ENCODE assay signal across 26 cellular contexts in the genomic region with DNA sequence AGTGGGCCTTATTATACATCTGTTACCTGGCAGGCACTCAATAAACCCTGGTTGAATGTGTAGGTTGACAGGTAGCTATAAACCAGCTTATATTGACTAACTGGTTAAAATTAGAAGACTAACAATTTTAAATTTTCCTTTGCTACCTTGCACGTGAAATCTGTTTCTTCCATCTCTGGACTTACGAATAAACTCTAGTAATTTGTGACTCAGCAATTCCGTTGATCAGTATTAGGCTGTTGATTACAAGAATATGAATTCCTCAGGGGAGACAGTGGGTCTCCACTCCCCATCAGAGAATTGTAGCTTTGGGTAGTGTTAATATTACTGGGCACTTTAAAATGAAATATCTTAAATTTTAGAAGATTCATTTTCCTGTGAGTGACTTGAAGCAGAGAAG.
"Had no signal": no experiment of that assay in that cellular context is flagged by ENCODE, and none has a peak within 500 bp of the region (broad histone marks: within the 10 kb centered on the region; RNA-seq: fewer than 3 reads in every experiment).

No MANE protein-coding gene starts in this region.

- ATAC-seq: stimulated activated effector memory CD8-positive, alpha-beta T cell treated with anti-CD3 and anti-CD28 coated beads, Interleukin-12 subunit alpha, Interleukin-12 subunit beta, amount 100 ng/mL, for 72 hours; stimulated activated memory B cell treated with anti-CD40 and anti-IgM and Interleukin-4, amounts not matched to agents 10 μg/mL and 1 μg/mL and 100 μg/mL, for 72 hours; stimulated activated naive B cell treated with anti-CD40 and anti-IgM and Interleukin-4, amounts not matched to agents 10 μg/mL and 1 μg/mL and 100 μg/mL, for 72 hours; stimulated activated naive CD8-positive, alpha-beta T cell treated with anti-CD3 and anti-CD28 coated beads, Interleukin-15, amount 100 ng/mL, for 72 hours; stimulated activated naive CD8-positive, alpha-beta T cell treated with anti-CD3 and anti-CD28 coated beads, Interleukin-15, Interleukin-2, amounts not matched to agents 100 U/mL and 50 U/mL, for 24 hours; upper lobe of right lung had no signal

- H3K4me3 ChIP-seq: stomach, suprapubic skin, testis, thoracic aorta, thyroid gland, tibial artery, tibial nerve, transverse colon, upper lobe of left lung, upper lobe of right lung, uterus, vagina had no signal

- H3K27ac ChIP-seq: stomach, suprapubic skin, testis, thoracic aorta, thyroid gland, tibial artery, tibial nerve, transverse colon, upper lobe of left lung, upper lobe of right lung, uterus, vagina had no signal

- H3K9me3 ChIP-seq: stomach, suprapubic skin, testis, thoracic aorta, thyroid gland, tibial artery, tibial nerve, transverse colon, upper lobe of left lung, upper lobe of right lung, uterus, vagina had no signal

- FAIRE-seq: urothelium cell line had no signal

- H3K36me3 ChIP-seq: stomach, suprapubic skin, thoracic aorta, thyroid gland, tibial artery, tibial nerve, transverse colon, upper lobe of left lung, upper lobe of right lung, uterus, vagina had no signal

- H3K4me1 ChIP-seq: stomach, suprapubic skin, testis, thyroid gland, tibial artery, tibial nerve, upper lobe of left lung, upper lobe of right lung, uterus, vagina had no signal

- DNase-seq: stimulated activated CD4-positive, alpha-beta T cell treated with anti-CD3 and anti-CD28 coated beads, Interleukin-2, amount 100 ng/mL, for 48 hours; stimulated activated CD4-positive, alpha-beta T cell treated with anti-CD3 and anti-CD28 coated beads, Interleukin-4, amount 100 ng/mL, for 1 hour; stimulated activated CD4-positive, alpha-beta T cell treated with anti-CD3 and anti-CD28 coated beads, Interleukin-4, amount 100 ng/mL, for 24 hours; stimulated activated CD4-positive, alpha-beta T cell treated with anti-CD3 and anti-CD28 coated beads, Interleukin-4, amount 100 ng/mL, for 4 hours; stimulated activated CD8-positive, alpha-beta memory T cell treated with anti-CD3 and anti-CD28 coated beads, Interleukin-4, amount 100 ng/mL, for 48 hours; stimulated activated naive B cell treated with anti-CD40 and anti-IgM and Interleukin-4, amounts not matched to agents 10 μg/mL and 1 μg/mL and 100 μg/mL, for 72 hours; stimulated activated naive CD4-positive, alpha-beta T cell; stimulated activated naive CD4-positive, alpha-beta T cell treated with Interleukin-2 at 50 U/mL for 16 hours; stimulated activated naive CD8-positive, alpha-beta T cell treated with anti-CD3 and anti-CD28 coated beads, Interleukin-15, amount 100 ng/mL, for 72 hours; stimulated activated naive CD8-positive, alpha-beta T cell treated with anti-CD3 and anti-CD28 coated beads, Interleukin-15, Interleukin-2, amounts not matched to agents 100 U/mL and 50 U/mL, for 24 hours; stomach; substantia nigra; testis; thyroid gland; tibial artery; transverse colon; upper lobe of left lung; upper lobe of right lung; uterus had no signal

- H3K27me3 ChIP-seq: stomach, suprapubic skin, testis, thyroid gland, tibial artery, tibial nerve, transverse colon, upper lobe of left lung, upper lobe of right lung, uterus, vagina had no signal
